ENCODE assay signal across 8 cellular contexts in the genomic region with DNA sequence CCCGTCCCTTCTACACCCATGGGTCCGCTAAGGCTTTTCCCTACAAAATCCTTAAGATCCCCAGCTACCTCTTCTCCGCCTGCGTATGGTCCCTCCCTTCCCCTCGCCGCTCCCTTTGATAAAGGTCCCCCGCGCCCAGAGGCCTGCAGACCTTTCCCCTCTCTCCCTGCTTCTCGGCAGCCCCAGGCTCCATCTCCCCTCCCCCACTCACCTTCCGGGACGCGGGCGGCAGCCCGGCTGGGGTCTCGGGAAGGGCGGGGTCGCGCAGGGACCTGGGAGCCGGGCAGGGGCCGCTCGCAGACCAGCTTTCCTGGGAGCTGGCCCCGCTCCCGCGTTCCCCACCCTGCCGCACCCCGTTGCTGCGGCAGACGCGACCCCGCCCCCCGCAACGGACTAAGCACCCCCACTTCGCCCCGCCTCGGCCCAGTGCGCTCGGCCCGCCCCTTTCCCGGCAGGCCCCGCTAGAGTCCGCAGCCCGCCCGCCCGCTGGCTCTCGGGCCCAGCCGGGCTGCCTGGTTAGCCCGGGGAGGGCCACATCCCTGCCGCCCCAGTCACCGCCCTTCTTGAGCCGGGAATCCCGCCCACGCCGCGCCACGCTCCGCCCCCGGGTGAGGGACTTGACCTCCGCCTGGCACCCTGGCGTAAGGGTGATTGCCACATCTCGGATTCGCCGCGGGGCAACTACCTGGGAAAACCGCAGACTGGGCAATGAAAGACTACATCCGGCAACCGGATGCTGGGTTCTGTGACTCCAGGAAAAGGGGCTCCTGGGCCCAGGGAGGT. TPM values are rescaled to one million over a fixed set of nuclear protein-coding genes. Genes with fewer than 3 reads are reported as not detected.
DNase-seq lines count a peak whose midpoint lies in the region; ATAC-seq and TF ChIP-seq lines count a peak whose summit lies in the region.

A gene with protein sequence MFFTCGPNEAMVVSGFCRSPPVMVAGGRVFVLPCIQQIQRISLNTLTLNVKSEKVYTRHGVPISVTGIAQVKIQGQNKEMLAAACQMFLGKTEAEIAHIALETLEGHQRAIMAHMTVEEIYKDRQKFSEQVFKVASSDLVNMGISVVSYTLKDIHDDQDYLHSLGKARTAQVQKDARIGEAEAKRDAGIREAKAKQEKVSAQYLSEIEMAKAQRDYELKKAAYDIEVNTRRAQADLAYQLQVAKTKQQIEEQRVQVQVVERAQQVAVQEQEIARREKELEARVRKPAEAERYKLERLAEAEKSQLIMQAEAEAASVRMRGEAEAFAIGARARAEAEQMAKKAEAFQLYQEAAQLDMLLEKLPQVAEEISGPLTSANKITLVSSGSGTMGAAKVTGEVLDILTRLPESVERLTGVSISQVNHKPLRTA (minus strand): TSS at position 372 of the 783 bp plus-strand sequence. CDS start 498 bp downstream, outside the sequence.

- H3K4me3 ChIP-seq in AG09309 (ENCODE audit: control insufficient read depth, low read depth, low read length): peak within 1 kb of the TSS; percentile 74
- H3K4me3 ChIP-seq in colonic mucosa: peak within 1 kb of the TSS; percentile 81

- no peaks in the 10 kb centered on the region for H3K9me3 ChIP-seq in colonic mucosa

- no peak for TF ChIP-seq CTCF in AG09309 (IDR thresholded peaks at IDR 0.05; ENCODE audit: control insufficient read depth, insufficient read depth, low read depth, low read length, missing control alignments)
- no peak for TF ChIP-seq CTCF in colonic mucosa (IDR thresholded peaks at IDR 0.05)

- peak within 1 kb of the TSS; percentile 98 for H3K27ac ChIP-seq in colonic mucosa

- peak within 1 kb of the TSS; percentile 94 to 95 for H3K9ac ChIP-seq in colonic mucosa (ENCODE audit: low read depth in 2 of 2, low read length in 2 of 2)

- intact Hi-C loops in colonic mucosa (cut with DNase I): loop anchor here (5.0 kb wide), 3 partner anchors 40 to 135 kb away; no protein-coding TSS in a partner anchor
- intact Hi-C loops in left colon (cut with DNase I, micrococcal nuclease): loop anchor here in 1 of 2 donors (5.0 kb wide), 2 partner anchors 65 to 135 kb away; no protein-coding TSS in a partner anchor

- peaks cover 19% of the 10 kb centered on the region for H3K36me3 ChIP-seq in colonic mucosa

- DNase-seq in AG09309 (ENCODE audit: low read depth): peak; percentile 94
- peak; percentile 34 for DNase-seq in NCI-H524 treated with DMSO at 0.1 percent for 48 hours (lab: John Stamatoyannopoulos, UW)
- peak; percentile 98 for DNase-seq in activated CD4-positive, alpha-beta T cell treated with anti-CD3 and anti-CD28 coated beads for 48 hours
- DNase-seq in colonic mucosa: peak; percentile 100
- DNase-seq in left colon: peak; percentile 99
- DNase-seq in stimulated activated CD4-positive, alpha-beta T cell treated with anti-CD3 and anti-CD28 coated beads, Interleukin-1b, Interleukin-23, amount 100 ng/mL, for 4 hours (ENCODE audit: low read depth in 2 of 2): peak; percentile 89 to 93

- ATAC-seq in GM19025 (IDR thresholded peaks at IDR 0.05; ENCODE audit: low read depth, unreplicated experiment) (peak; percentile 70), HG03342 (IDR thresholded peaks at IDR 0.05; ENCODE audit: unreplicated experiment) (peak; percentile 56), left colon (peak; percentile 76)

- H3K4me1 ChIP-seq in colonic mucosa: peaks cover 30% of the 10 kb centered on the region

- no peaks in the 10 kb centered on the region for H3K27me3 ChIP-seq in colonic mucosa

RNA-seq across cellular contexts. Expression of the gene that starts here (rescaled TPM):
- total RNA-seq in colonic mucosa (100 to 1,000 TPM; 130 to 158 TPM), left colon (100 to 1,000 TPM; 130 to 137 TPM)

Comparison
In these comparisons a context has a peak if more than half of its experiments do, and no peak if none do; other contexts are left out.
1. Peak in every context shown above with its lines: DNase-seq, ATAC-seq, H3K4me3 ChIP-seq and H3K27ac ChIP-seq.
2. DNase-seq: peak in every context shown above with its lines; median percentile 100 in colonic mucosa; 99 in left colon; 98 in activated CD4-positive, alpha-beta T cell treated with anti-CD3 and anti-CD28 coated beads for 48 hours; 94 in AG09309; 91 in stimulated activated CD4-positive, alpha-beta T cell treated with anti-CD3 and anti-CD28 coated beads, Interleukin-1b, Interleukin-23, amount 100 ng/mL, for 4 hours; 34 in NCI-H524 treated with DMSO at 0.1 percent for 48 hours.